Comparison of ENCODE assay signal across 9 cellular contexts in the genomic region with DNA sequence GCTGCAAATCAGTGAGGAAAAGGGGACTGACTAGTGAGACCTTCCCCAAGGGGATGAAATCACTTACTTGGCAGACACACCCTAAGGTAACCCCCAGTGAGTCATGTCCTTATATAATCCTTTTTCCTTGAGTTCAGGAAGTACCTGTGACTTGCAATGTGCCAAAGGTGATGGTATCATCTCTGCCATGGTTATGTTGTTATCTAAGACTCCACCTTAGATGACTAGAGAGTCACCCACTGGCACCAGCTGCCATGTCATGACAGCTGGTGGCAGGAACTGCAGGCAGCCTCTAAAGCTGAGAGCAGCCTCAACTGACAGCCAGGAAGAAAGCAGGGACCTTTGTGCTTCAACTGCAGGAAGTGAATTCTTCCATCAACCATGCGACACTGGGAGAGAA. TPM values are rescaled to one million over a fixed set of nuclear protein-coding genes. Genes with fewer than 3 reads are reported as not detected.
DNase-seq lines count a peak whose midpoint lies in the region; ATAC-seq and TF ChIP-seq lines count a peak whose summit lies in the region.
"Had no signal": no experiment of that assay in that cellular context is flagged by ENCODE, and none has a peak within 500 bp of the region (broad histone marks: within the 10 kb centered on the region; RNA-seq: fewer than 3 reads in every experiment).

No MANE protein-coding gene starts in this region.

- no peaks in the 10 kb centered on the region for H4K20me1 ChIP-seq in PC-9 (ENCODE audit: insufficient read depth)

- no peak for TF ChIP-seq CTCF in PC-9 (conservative IDR thresholded peaks at IDR 0.05)
- no peak for TF ChIP-seq CTCF in nephron progenitor cell (IDR thresholded peaks at IDR 0.05)
- no peak for TF ChIP-seq CTCF in CD14-positive monocyte (IDR thresholded peaks at IDR 0.05)

- peaks cover 65% of the 10 kb centered on the region for H3K4me1 Mint-ChIP-seq in activated naive CD8-positive, alpha-beta T cell (ENCODE audit: low read depth)
- peaks cover 9% of the 10 kb centered on the region for H3K4me1 Mint-ChIP-seq in nephron progenitor cell
- H3K4me1 Mint-ChIP-seq in CD14-positive monocyte, result no peaks in the 10 kb centered on the region

- intact Hi-C loops in PC-9 (cut with micrococcal nuclease; ENCODE audit: unreplicated experiment), result loop anchor here (1.0 kb wide), 2 partner anchors 11 to 15 kb away; no protein-coding TSS in a partner anchor
- intact Hi-C loops in sciatic nerve (cut with DNase I), result loop anchor here (5.0 kb wide), 1 partner anchor 304 kb away; no protein-coding TSS in a partner anchor
- intact Hi-C loops in CD14-positive monocyte (cut with micrococcal nuclease), result no loop called here

- H3K4me1 ChIP-seq in PC-9 (replicated peaks; ENCODE audit: insufficient read depth), result peaks cover 48% of the 10 kb centered on the region

- H3K9me3 ChIP-seq in PC-9 (ENCODE audit: insufficient read depth, low read depth), result no peaks in the 10 kb centered on the region
- H3K9me3 ChIP-seq: ovary had no signal

- 0 out of 2 replicates have a peak overlapping the region, but pooled peaks have one; percentile 6 for H3K4me3 ChIP-seq in PC-9
- H3K4me3 ChIP-seq: ovary had no signal

- H2AFZ ChIP-seq in PC-9, result no peak overlapping the region

- peak overlapping the region; percentile 66 for H3K4me2 ChIP-seq in PC-9

- DNase-seq in PC-9, result peak; percentile 67 to 100
- DNase-seq in nephron progenitor cell, result no peak
- no peak for DNase-seq in NCI-H1092 (lab: John Stamatoyannopoulos, UW)
- no peak for DNase-seq in sciatic nerve (ENCODE audit: low spot score)
- DNase-seq in CD14-positive monocyte (ENCODE audit: low spot score), result no peak
- DNase-seq: ovary had no signal

- H3K4me3 Mint-ChIP-seq in activated naive CD8-positive, alpha-beta T cell, result peak overlapping the region; percentile 72
- H3K4me3 Mint-ChIP-seq in nephron progenitor cell, result no peak overlapping the region
- H3K4me3 Mint-ChIP-seq in CD14-positive monocyte, result no peak overlapping the region

- CTCF ChIA-PET in PC-9 (lab: Charles Lee), result interaction anchor here (0.7 kb wide), 1 partner anchor 231 kb away, joined by 13 read pairs; no protein-coding TSS in a partner anchor

- no peaks in the 10 kb centered on the region for H3K9me3 Mint-ChIP-seq in activated naive CD8-positive, alpha-beta T cell (ENCODE audit: low read depth)
- H3K9me3 Mint-ChIP-seq in nephron progenitor cell (no peaks in the 10 kb centered on the region), CD14-positive monocyte (peaks cover 0 to 3% (median 0%) of the 10 kb centered on the region in 7 donors)

- BruUV-seq in PC-9 (replicated peaks; lab: Mats Ljungman, UMichigan), result no TSS peak

- POLR2A ChIA-PET in PC-9 (lab: Charles Lee; ENCODE audit: unreplicated experiment), result interaction anchor here (0.6 kb wide), 2 partner anchors 10 to 37 kb away, joined by 3 to 5 read pairs; no protein-coding TSS in a partner anchor

- H3K9me2 ChIP-seq in PC-9 (ENCODE audit: insufficient read depth), result no peaks in the 10 kb centered on the region

- H3K36me3 ChIP-seq in PC-9 (ENCODE audit: low read depth), result no peaks in the 10 kb centered on the region
- H3K36me3 ChIP-seq: ovary had no signal

- no peaks in the 10 kb centered on the region for H3K27me3 ChIP-seq in PC-9 (ENCODE audit: insufficient read depth, low read depth)
- H3K27me3 ChIP-seq: ovary had no signal

- ATAC-seq in GM19463 (IDR thresholded peaks at IDR 0.05; ENCODE audit: unreplicated experiment) (peak; percentile 69), HG03280 (IDR thresholded peaks at IDR 0.05; ENCODE audit: unreplicated experiment) (no peak), sciatic nerve (no peak)

- peak overlapping the region; percentile 76 for H3K27ac ChIP-seq in PC-9
- H3K27ac ChIP-seq: ovary had no signal

- H3K27me3 Mint-ChIP-seq in activated naive CD8-positive, alpha-beta T cell, result no peaks in the 10 kb centered on the region
- H3K27me3 Mint-ChIP-seq in nephron progenitor cell (ENCODE audit: low read depth, poor library complexity), result peaks cover 4% of the 10 kb centered on the region
- H3K27me3 Mint-ChIP-seq in CD14-positive monocyte (ENCODE audit: low read depth in 3 of 3), result peaks cover 0 to 3% (median 0%) of the 10 kb centered on the region in 3 donors

- H3K79me2 ChIP-seq in PC-9 (ENCODE audit: low read depth), result peaks cover 7% of the 10 kb centered on the region; the same call in 1 of the 2 replicates

- peaks cover 47% of the 10 kb centered on the region for H3F3A ChIP-seq in PC-9 (ENCODE audit: insufficient read depth, low read depth)

- peaks cover 10% of the 10 kb centered on the region for H3K36me3 Mint-ChIP-seq in activated naive CD8-positive, alpha-beta T cell
- H3K36me3 Mint-ChIP-seq in nephron progenitor cell (ENCODE audit: low read depth) (peaks cover 4% of the 10 kb centered on the region), CD14-positive monocyte (no peaks in the 10 kb centered on the region)

- H3K27ac Mint-ChIP-seq in activated naive CD8-positive, alpha-beta T cell, result peak overlapping the region; percentile 95
- H3K27ac Mint-ChIP-seq in nephron progenitor cell (peak overlapping the region; percentile 49), CD14-positive monocyte (peak overlapping the region in 1 of 7 donors; percentile 45)

RNA-seq across cellular contexts. Expression of a gene that starts 12.5 kb away (rescaled TPM):
- total RNA-seq in PC-9 (2021), result 5.7 and 7.4 TPM in 2 replicates
- 5.1 TPM for total RNA-seq in sciatic nerve
- polyA plus RNA-seq in CD14-positive monocyte, result not detected

RNA-seq across cellular contexts. Expression of a gene that starts 22.0 kb away (rescaled TPM):
- 27.4 and 29.2 TPM in 2 replicates for total RNA-seq in PC-9 (2021)
- total RNA-seq in sciatic nerve, result 11.0 TPM
- polyA plus RNA-seq in CD14-positive monocyte, result 1 to 10 TPM; 1.9 to 2.2 TPM

RNA-seq across cellular contexts. Expression of a gene that starts 37.4 kb away (rescaled TPM):
- 15.4 and 18.2 TPM in 2 replicates for total RNA-seq in PC-9 (2021)
- 16.2 TPM for total RNA-seq in sciatic nerve
- 10 to 100 TPM; 41.4 to 75.1 TPM for polyA plus RNA-seq in CD14-positive monocyte

RNA-seq across cellular contexts. Expression of a gene that starts 57.5 kb away (rescaled TPM):
- total RNA-seq in PC-9 (2021) (41.1 and 59.7 TPM in 2 replicates), sciatic nerve (53.3 TPM)
- 10 to 100 TPM; 16.9 to 21.9 TPM for polyA plus RNA-seq in CD14-positive monocyte

Comparison
In these comparisons a context has a peak if more than half of its experiments do, and no peak if none do; other contexts are left out.
1. DNase-seq: peak in PC-9 (2 of 2); none in nephron progenitor cell (single experiment), NCI-H1092 (single experiment), sciatic nerve (single experiment) and CD14-positive monocyte (single experiment).
2. intact Hi-C loops: an anchor here in PC-9 (1.0 kb wide) and sciatic nerve (5.0 kb wide); none called in CD14-positive monocyte.